Comparison of ENCODE assay signal across 14 cellular contexts in the genomic region with DNA sequence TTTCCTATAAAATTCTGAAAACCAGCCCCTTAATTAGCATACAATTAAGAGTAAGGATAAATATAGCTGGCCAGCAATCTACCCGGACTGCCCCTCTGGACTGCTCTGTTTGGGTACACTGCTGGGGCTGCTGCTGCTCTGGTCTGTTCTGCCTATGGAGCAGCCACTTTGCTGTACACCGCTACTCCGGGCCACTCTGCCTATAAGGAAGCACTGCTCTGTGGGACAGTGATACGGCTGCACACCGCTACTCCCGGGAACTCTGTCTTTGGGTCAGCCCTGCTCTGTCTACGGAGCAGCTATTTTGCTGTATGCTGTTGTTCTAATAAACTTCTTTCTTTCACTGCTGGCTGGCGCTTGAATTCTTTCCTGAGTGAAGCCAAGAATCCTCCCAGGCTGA.
DNase-seq lines count a peak whose midpoint lies in the region; ATAC-seq and TF ChIP-seq lines count a peak whose summit lies in the region.
"Had no signal": no experiment of that assay in that cellular context is flagged by ENCODE, and none has a peak within 500 bp of the region (broad histone marks: within the 10 kb centered on the region; RNA-seq: fewer than 3 reads in every experiment).

No MANE protein-coding gene starts in this region.

- no peaks in the 10 kb centered on the region for H3K4me1 ChIP-seq in right cardiac atrium (ENCODE audit: control insufficient read depth, insufficient read depth, low read length)
- H3K4me1 ChIP-seq in SK-N-SH (ENCODE audit: control insufficient read depth in 1 of 2, insufficient read depth in 2 of 2, low read depth in 1 of 2, low read length in 1 of 2): no peaks in the 10 kb centered on the region
- no peaks in the 10 kb centered on the region for H3K4me1 ChIP-seq in testis
- H3K4me1 ChIP-seq: BLaER1 treated with 17β-estradiol and CSF1 and Interleukin-3, amounts not matched to agents 10 nM and 100 nM had no signal

- ATAC-seq in right cardiac atrium (peak; percentile 35 to 75), Right ventricle myocardium inferior (no peak)
- no peak for ATAC-seq in activated CD4-positive, CD25-positive, alpha-beta regulatory T cell treated with anti-CD3 and anti-CD28 coated beads, Interleukin-2, amount 50 U/mL, for 24 hours

- POLR2A ChIA-PET in SK-N-SH (lab: Yijun Ruan, JAX): no interaction called here

- no peaks in the 10 kb centered on the region for H3K79me2 ChIP-seq in SK-N-SH (ENCODE audit: insufficient read depth)

- H3F3A ChIP-seq in SK-N-SH (replicated peaks; ENCODE audit: insufficient read depth): no peaks in the 10 kb centered on the region

- H3K27me3 ChIP-seq in right cardiac atrium (ENCODE audit: control insufficient read depth, insufficient read depth) (no peaks in the 10 kb centered on the region), SK-N-SH (ENCODE audit: insufficient read depth) (no peaks in the 10 kb centered on the region), testis (no peaks in the 10 kb centered on the region)
- H3K27me3 ChIP-seq: BLaER1 treated with 17β-estradiol and CSF1 and Interleukin-3, amounts not matched to agents 10 nM and 100 nM had no signal

- no peak for TF ChIP-seq POLR2A in testis (IDR thresholded peaks at IDR 0.05)

- H3K9ac ChIP-seq in SK-N-SH: no peak overlapping the region
- H3K9ac ChIP-seq: BLaER1 treated with 17β-estradiol and CSF1 and Interleukin-3, amounts not matched to agents 10 nM and 100 nM had no signal

- WGBS in right cardiac atrium: 77% methylated on average over 8 of the region's 8 CpGs
- WGBS in SK-N-SH (ENCODE audit: low lambda C conversion rate): 12% methylated on average over 8 of the region's 8 CpGs
- WGBS in testis, 2 donors: 61 to 72% methylated on average over 8 of the region's 8 CpGs

- H3K27ac ChIP-seq in right cardiac atrium (ENCODE audit: low read length) (no peak overlapping the region), SK-N-SH (ENCODE audit: low read depth in 2 of 2, low read length in 1 of 2) (no peak overlapping the region), testis (no peak overlapping the region)
- H3K27ac ChIP-seq: BLaER1 treated with 17β-estradiol and CSF1 and Interleukin-3, amounts not matched to agents 10 nM and 100 nM; HL-60 had no signal

- TF ChIP-seq CTCF in SK-N-SH (IDR thresholded peaks at IDR 0.05): no peak
- TF ChIP-seq CTCF in testis (IDR thresholded peaks at IDR 0.05): no peak

- intact Hi-C loops in right cardiac atrium (cut with DNase I): no loop called here
- intact Hi-C loops in Right ventricle myocardium inferior (cut with DNase I): no loop called here
- intact Hi-C loops in testis (cut with DNase I; ENCODE audit: low total_unique reads): no loop called here

- DNase-seq in right cardiac atrium (no peak), Right ventricle myocardium inferior (ENCODE audit: missing footprints) (no peak), SK-N-SH (no peak), iris pigment epithelial cell (ENCODE audit: low read depth) (peak; percentile 9), testis (no peak), DMS79 (lab: John Stamatoyannopoulos, UW) (no peak)
- DNase-seq: ACHN; CD4-positive, CD25-positive, alpha-beta regulatory T cell; DMS53; HCEC 1CT; IMR-90 had no signal

- H3K36me3 ChIP-seq in SK-N-SH (replicated peaks in 1 of 2; ENCODE audit: control insufficient read depth in 1 of 2, insufficient read depth in 2 of 2, low read length in 1 of 2) (no peaks in the 10 kb centered on the region), testis (ENCODE audit: low read depth, missing control alignments) (no peaks in the 10 kb centered on the region)
- H3K36me3 ChIP-seq: BLaER1 treated with 17β-estradiol and CSF1 and Interleukin-3, amounts not matched to agents 10 nM and 100 nM had no signal

- peak overlapping the region; percentile 49; the same call in 1 of the 2 replicates for H2AFZ ChIP-seq in SK-N-SH (ENCODE audit: low read depth)

- no peak overlapping the region for H3K4me3 ChIP-seq in right cardiac atrium (ENCODE audit: low read length)
- peak overlapping the region in 1 of 2 experiments; percentile 10; a peak in 1 of 4 replicates for H3K4me3 ChIP-seq in SK-N-SH (ENCODE audit: low read depth in 2 of 2, low read length in 1 of 2)
- peak overlapping the region in 1 of 2 donors; percentile 15 for H3K4me3 ChIP-seq in testis
- H3K4me3 ChIP-seq: BLaER1 treated with 17β-estradiol and CSF1 and Interleukin-3, amounts not matched to agents 10 nM and 100 nM had no signal

- H4K20me1 ChIP-seq in SK-N-SH (ENCODE audit: insufficient read depth): no peaks in the 10 kb centered on the region
- H4K20me1 ChIP-seq: BLaER1 treated with 17β-estradiol and CSF1 and Interleukin-3, amounts not matched to agents 10 nM and 100 nM had no signal

- H3K9me2 ChIP-seq in SK-N-SH: no peaks in the 10 kb centered on the region

- CTCF ChIA-PET in SK-N-SH (lab: Yijun Ruan, JAX): no interaction called here

- no peak for TF ChIP-seq RAD21 in SK-N-SH (IDR thresholded peaks at IDR 0.05; ENCODE audit: low read length)

- TF ChIP-seq EP300 in SK-N-SH (IDR thresholded peaks at IDR 0.05; ENCODE audit: borderline replicate concordance in 1 of 2, low read depth in 1 of 2, low read length in 1 of 2): no peak

- peak overlapping the region; percentile 41; the same call in 1 of the 2 replicates for H3K4me2 ChIP-seq in SK-N-SH
- H3K4me2 ChIP-seq: BLaER1 treated with 17β-estradiol and CSF1 and Interleukin-3, amounts not matched to agents 10 nM and 100 nM had no signal

- H3K9me3 ChIP-seq in right cardiac atrium (ENCODE audit: control insufficient read depth, low read length) (no peaks in the 10 kb centered on the region), SK-N-SH (no peaks in the 10 kb centered on the region), testis (no peaks in the 10 kb centered on the region)

TF ChIP-seq in SK-N-SH, 30 proteins besides CTCF, POLR2A, EP300 and RAD21:
- TF ChIP-seq GABPA (IDR thresholded peaks at IDR 0.05; ENCODE audit: low read depth) (no peak), EZH2phosphoT487 (IDR thresholded peaks at IDR 0.05; ENCODE audit: borderline replicate concordance, low read depth) (no peak), FOXJ3 (CRISPR knock-in tag; IDR thresholded peaks at IDR 0.05) (no peak), MXI1 (IDR thresholded peaks at IDR 0.05; ENCODE audit: low read depth, low read length) (no peak), RXRA (IDR thresholded peaks at IDR 0.05; ENCODE audit: borderline replicate concordance, low read depth) (no peak), TEAD4 (IDR thresholded peaks at IDR 0.05; ENCODE audit: borderline replicate concordance, insufficient read depth) (no peak), CHD2 (IDR thresholded peaks at IDR 0.05; ENCODE audit: low read length, partially characterized antibody) (no peak)
- TF ChIP-seq, protein P1, sequence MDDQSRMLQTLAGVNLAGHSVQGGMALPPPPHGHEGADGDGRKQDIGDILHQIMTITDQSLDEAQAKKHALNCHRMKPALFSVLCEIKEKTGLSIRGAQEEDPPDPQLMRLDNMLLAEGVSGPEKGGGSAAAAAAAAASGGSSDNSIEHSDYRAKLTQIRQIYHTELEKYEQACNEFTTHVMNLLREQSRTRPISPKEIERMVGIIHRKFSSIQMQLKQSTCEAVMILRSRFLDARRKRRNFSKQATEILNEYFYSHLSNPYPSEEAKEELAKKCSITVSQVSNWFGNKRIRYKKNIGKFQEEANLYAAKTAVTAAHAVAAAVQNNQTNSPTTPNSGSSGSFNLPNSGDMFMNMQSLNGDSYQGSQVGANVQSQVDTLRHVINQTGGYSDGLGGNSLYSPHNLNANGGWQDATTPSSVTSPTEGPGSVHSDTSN (IDR thresholded peaks at IDR 0.05): no peak
TF ChIP-seq in SK-N-SH: peak in this region for 0.

Comparison
In these comparisons a context has a peak if more than half of its experiments do, and no peak if none do; other contexts are left out.
1. ATAC-seq: peak in right cardiac atrium (2 of 2); none in Right ventricle myocardium inferior (single experiment) and activated CD4-positive, CD25-positive, alpha-beta regulatory T cell treated with anti-CD3 and anti-CD28 coated beads, Interleukin-2, amount 50 U/mL, for 24 hours (0 of 2).